Comparison of ENCODE assay signal across 1 cellular context in the genomic region with DNA sequence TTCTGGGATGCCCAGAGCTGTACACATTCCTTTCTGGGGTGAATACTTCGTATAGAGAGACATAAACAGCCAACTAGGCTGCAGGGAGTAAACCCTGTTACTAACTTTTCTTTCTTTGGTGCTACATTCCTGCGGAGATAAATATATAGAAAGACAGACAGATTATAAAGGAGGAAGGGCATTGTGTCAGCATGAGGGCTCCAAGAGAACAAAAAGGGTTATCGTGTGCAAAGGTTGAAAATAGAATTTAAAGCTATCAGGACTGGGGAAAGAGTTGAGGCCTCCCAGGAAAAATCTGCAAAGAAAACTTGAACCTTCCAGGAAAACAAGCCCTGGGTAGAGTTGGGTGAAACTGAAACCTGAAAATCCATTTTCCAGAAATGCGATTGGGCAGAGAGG.
TF ChIP-seq lines count a peak whose summit lies in the region.

No MANE protein-coding gene starts in this region.

TF ChIP-seq in H1, 55 proteins besides CTCF, POLR2A, EP300 and RAD21 (continued from another document):
- TF ChIP-seq, protein P1, sequence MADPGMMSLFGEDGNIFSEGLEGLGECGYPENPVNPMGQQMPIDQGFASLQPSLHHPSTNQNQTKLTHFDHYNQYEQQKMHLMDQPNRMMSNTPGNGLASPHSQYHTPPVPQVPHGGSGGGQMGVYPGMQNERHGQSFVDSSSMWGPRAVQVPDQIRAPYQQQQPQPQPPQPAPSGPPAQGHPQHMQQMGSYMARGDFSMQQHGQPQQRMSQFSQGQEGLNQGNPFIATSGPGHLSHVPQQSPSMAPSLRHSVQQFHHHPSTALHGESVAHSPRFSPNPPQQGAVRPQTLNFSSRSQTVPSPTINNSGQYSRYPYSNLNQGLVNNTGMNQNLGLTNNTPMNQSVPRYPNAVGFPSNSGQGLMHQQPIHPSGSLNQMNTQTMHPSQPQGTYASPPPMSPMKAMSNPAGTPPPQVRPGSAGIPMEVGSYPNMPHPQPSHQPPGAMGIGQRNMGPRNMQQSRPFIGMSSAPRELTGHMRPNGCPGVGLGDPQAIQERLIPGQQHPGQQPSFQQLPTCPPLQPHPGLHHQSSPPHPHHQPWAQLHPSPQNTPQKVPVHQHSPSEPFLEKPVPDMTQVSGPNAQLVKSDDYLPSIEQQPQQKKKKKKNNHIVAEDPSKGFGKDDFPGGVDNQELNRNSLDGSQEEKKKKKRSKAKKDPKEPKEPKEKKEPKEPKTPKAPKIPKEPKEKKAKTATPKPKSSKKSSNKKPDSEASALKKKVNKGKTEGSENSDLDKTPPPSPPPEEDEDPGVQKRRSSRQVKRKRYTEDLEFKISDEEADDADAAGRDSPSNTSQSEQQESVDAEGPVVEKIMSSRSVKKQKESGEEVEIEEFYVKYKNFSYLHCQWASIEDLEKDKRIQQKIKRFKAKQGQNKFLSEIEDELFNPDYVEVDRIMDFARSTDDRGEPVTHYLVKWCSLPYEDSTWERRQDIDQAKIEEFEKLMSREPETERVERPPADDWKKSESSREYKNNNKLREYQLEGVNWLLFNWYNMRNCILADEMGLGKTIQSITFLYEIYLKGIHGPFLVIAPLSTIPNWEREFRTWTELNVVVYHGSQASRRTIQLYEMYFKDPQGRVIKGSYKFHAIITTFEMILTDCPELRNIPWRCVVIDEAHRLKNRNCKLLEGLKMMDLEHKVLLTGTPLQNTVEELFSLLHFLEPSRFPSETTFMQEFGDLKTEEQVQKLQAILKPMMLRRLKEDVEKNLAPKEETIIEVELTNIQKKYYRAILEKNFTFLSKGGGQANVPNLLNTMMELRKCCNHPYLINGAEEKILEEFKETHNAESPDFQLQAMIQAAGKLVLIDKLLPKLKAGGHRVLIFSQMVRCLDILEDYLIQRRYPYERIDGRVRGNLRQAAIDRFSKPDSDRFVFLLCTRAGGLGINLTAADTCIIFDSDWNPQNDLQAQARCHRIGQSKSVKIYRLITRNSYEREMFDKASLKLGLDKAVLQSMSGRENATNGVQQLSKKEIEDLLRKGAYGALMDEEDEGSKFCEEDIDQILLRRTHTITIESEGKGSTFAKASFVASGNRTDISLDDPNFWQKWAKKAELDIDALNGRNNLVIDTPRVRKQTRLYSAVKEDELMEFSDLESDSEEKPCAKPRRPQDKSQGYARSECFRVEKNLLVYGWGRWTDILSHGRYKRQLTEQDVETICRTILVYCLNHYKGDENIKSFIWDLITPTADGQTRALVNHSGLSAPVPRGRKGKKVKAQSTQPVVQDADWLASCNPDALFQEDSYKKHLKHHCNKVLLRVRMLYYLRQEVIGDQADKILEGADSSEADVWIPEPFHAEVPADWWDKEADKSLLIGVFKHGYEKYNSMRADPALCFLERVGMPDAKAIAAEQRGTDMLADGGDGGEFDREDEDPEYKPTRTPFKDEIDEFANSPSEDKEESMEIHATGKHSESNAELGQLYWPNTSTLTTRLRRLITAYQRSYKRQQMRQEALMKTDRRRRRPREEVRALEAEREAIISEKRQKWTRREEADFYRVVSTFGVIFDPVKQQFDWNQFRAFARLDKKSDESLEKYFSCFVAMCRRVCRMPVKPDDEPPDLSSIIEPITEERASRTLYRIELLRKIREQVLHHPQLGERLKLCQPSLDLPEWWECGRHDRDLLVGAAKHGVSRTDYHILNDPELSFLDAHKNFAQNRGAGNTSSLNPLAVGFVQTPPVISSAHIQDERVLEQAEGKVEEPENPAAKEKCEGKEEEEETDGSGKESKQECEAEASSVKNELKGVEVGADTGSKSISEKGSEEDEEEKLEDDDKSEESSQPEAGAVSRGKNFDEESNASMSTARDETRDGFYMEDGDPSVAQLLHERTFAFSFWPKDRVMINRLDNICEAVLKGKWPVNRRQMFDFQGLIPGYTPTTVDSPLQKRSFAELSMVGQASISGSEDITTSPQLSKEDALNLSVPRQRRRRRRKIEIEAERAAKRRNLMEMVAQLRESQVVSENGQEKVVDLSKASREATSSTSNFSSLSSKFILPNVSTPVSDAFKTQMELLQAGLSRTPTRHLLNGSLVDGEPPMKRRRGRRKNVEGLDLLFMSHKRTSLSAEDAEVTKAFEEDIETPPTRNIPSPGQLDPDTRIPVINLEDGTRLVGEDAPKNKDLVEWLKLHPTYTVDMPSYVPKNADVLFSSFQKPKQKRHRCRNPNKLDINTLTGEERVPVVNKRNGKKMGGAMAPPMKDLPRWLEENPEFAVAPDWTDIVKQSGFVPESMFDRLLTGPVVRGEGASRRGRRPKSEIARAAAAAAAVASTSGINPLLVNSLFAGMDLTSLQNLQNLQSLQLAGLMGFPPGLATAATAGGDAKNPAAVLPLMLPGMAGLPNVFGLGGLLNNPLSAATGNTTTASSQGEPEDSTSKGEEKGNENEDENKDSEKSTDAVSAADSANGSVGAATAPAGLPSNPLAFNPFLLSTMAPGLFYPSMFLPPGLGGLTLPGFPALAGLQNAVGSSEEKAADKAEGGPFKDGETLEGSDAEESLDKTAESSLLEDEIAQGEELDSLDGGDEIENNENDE (IDR thresholded peaks at IDR 0.05; ENCODE audit: insufficient replicate concordance, low read length): no peak
- TF ChIP-seq TCF12 (IDR thresholded peaks at IDR 0.05; ENCODE audit: low read depth, low read length): no peak
- TF ChIP-seq RFX5 (IDR thresholded peaks at IDR 0.05; ENCODE audit: borderline replicate concordance, low read depth, low read length): no peak
- no peak for TF ChIP-seq CTBP2 (IDR thresholded peaks at IDR 0.05; ENCODE audit: borderline replicate concordance, insufficient read depth, insufficient read length, low read length)
